In genomic region chr9:124257070-124257864, GRCh38 we compare ENCODE assay signal across 8 cellular contexts. TPM values are rescaled to one million over a fixed set of nuclear protein-coding genes. Genes with fewer than 3 reads are reported as not detected.
DNase-seq lines count a peak whose midpoint lies in the region; ATAC-seq and TF ChIP-seq lines count a peak whose summit lies in the region.

No MANE protein-coding gene starts in this region.

- peaks cover 80% of the 10 kb centered on the region for H3K27me3 Mint-ChIP-seq in activated naive CD4-positive, alpha-beta T cell treated with anti-CD3 and anti-CD28 coated beads, Interleukin-2, amount 10 ng/mL, durations not matched to agents 7 days and 5 days

- no peak overlapping the region for H3K27ac ChIP-seq in cardiac muscle cell
- no peak overlapping the region for H3K27ac ChIP-seq in testis

- H3K4me1 ChIP-seq in cardiac muscle cell (ENCODE audit: low read depth) (peaks cover 9% of the 10 kb centered on the region), testis (peaks cover 19% of the 10 kb centered on the region)

- H3K36me3 ChIP-seq in cardiac muscle cell (no peaks in the 10 kb centered on the region), kidney epithelial cell (ENCODE audit: control insufficient read depth, insufficient read depth, low read length) (no peaks in the 10 kb centered on the region), testis (ENCODE audit: low read depth, missing control alignments) (no peaks in the 10 kb centered on the region)

- TF ChIP-seq POLR2A in testis (IDR thresholded peaks at IDR 0.05) = no peak

- H3K27me3 ChIP-seq in cardiac muscle cell = no peaks in the 10 kb centered on the region
- H3K27me3 ChIP-seq in kidney epithelial cell (ENCODE audit: control insufficient read depth, insufficient read depth, low read length) = no peaks in the 10 kb centered on the region
- no peaks in the 10 kb centered on the region for H3K27me3 ChIP-seq in testis

- peaks cover 5% of the 10 kb centered on the region for H3K36me3 Mint-ChIP-seq in activated naive CD4-positive, alpha-beta T cell treated with anti-CD3 and anti-CD28 coated beads, Interleukin-2, amount 10 ng/mL, durations not matched to agents 7 days and 5 days

- H3K4me3 Mint-ChIP-seq in activated naive CD4-positive, alpha-beta T cell treated with anti-CD3 and anti-CD28 coated beads, Interleukin-2, amount 10 ng/mL, durations not matched to agents 7 days and 5 days = peak overlapping the region; percentile 85

- peaks cover 48% of the 10 kb centered on the region for H3K4me1 Mint-ChIP-seq in activated naive CD4-positive, alpha-beta T cell treated with anti-CD3 and anti-CD28 coated beads, Interleukin-2, amount 10 ng/mL, durations not matched to agents 7 days and 5 days

- no peaks in the 10 kb centered on the region for H3K9me3 ChIP-seq in cardiac muscle cell (ENCODE audit: low read depth)
- no peaks in the 10 kb centered on the region for H3K9me3 ChIP-seq in testis

- ATAC-seq in left ventricle myocardium superior = no peak

- no peak for TF ChIP-seq CTCF in cardiac muscle cell (IDR thresholded peaks at IDR 0.05; ENCODE audit: low read depth, low read length)
- no peak for TF ChIP-seq CTCF in kidney epithelial cell (IDR thresholded peaks at IDR 0.05; ENCODE audit: insufficient read depth, low read length, poor library complexity, severe bottlenecking)
- TF ChIP-seq CTCF in testis (IDR thresholded peaks at IDR 0.05) = no peak

- CTCF ChIA-PET in activated naive CD4-positive, alpha-beta T cell treated with anti-CD3 and anti-CD28 coated beads, Interleukin-2, amount 10 ng/mL, durations not matched to agents 7 days and 5 days (lab: Charles Lee) = interaction anchor here (1.2 kb wide), 1 partner anchor 131 kb away, joined by 5 read pairs; no protein-coding TSS in a partner anchor

- DNase-seq in cardiac muscle cell (ENCODE audit: low read depth in 1 of 2, low spot score in 1 of 2) (no peak), left ventricle myocardium superior (no peak), kidney epithelial cell (ENCODE audit: low read depth) (no peak), testis (no peak), NCI-H345 treated with DMSO at 0.1 percent for 48 hours (lab: John Stamatoyannopoulos, UW; ENCODE audit: unreplicated experiment) (no peak), DMS153 (lab: John Stamatoyannopoulos, UW) (no peak)
- no peak for DNase-seq in activated naive CD4-positive, alpha-beta T cell treated with anti-CD3 and anti-CD28 coated beads, Interleukin-2, amount 10 ng/mL, durations not matched to agents 7 days and 5 days
- no peak for DNase-seq in effector CD4-positive, alpha-beta T cell

- intact Hi-C loops in left ventricle myocardium superior (cut with micrococcal nuclease) = no loop called here
- intact Hi-C loops in testis (cut with DNase I; ENCODE audit: low total_unique reads) = no loop called here

- peak overlapping the region; percentile 65 for H3K27ac Mint-ChIP-seq in activated naive CD4-positive, alpha-beta T cell treated with anti-CD3 and anti-CD28 coated beads, Interleukin-2, amount 10 ng/mL, durations not matched to agents 7 days and 5 days

- H3K4me3 ChIP-seq in cardiac muscle cell = peak overlapping the region; percentile 24
- H3K4me3 ChIP-seq in kidney epithelial cell (ENCODE audit: low read depth, low read length) = peak overlapping the region; percentile 89
- H3K4me3 ChIP-seq in testis = peak overlapping the region; percentile 40 to 41

- no peaks in the 10 kb centered on the region for H3K9me3 Mint-ChIP-seq in activated naive CD4-positive, alpha-beta T cell treated with anti-CD3 and anti-CD28 coated beads, Interleukin-2, amount 10 ng/mL, durations not matched to agents 7 days and 5 days

- 32 to 41% methylated on average over 13 to 32 of the region's 32 CpGs for WGBS in testis, 2 donors

RNA-seq across cellular contexts. Expression of gene NEK6, which starts 0.5 kb away (rescaled TPM):
- total RNA-seq in cardiac muscle cell (13.8 and 27.0 TPM in 2 replicates), left ventricle myocardium superior (7.7 TPM), kidney epithelial cell (17.8 and 22.7 TPM in 2 replicates), testis (10 to 100 TPM; 11.5 to 21.4 TPM)
- polyA plus RNA-seq in cardiac muscle cell (14.3 and 33.7 TPM in 2 replicates), testis (ENCODE audit: insufficient read depth, low read depth, low replicate concordance) (21.5 TPM)

Comparison
In these comparisons a context has a peak if more than half of its experiments do, and no peak if none do; other contexts are left out.
1. H3K4me3 ChIP-seq: peak in every context shown above with its lines; median percentile 89 in kidney epithelial cell; 40 in testis; 24 in cardiac muscle cell.